In genomic region chr19:35297515-35297848, GRCh38 we compare ENCODE assay signal across 17 cellular contexts. TPM values are rescaled to one million over a fixed set of nuclear protein-coding genes. Genes with fewer than 3 reads are reported as not detected.
DNase-seq lines count a peak whose midpoint lies in the region; ATAC-seq, FAIRE-seq and TF ChIP-seq lines count a peak whose summit lies in the region.
"Had no signal": no experiment of that assay in that cellular context is flagged by ENCODE, and none has a peak within 500 bp of the region (broad histone marks: within the 10 kb centered on the region; RNA-seq: fewer than 3 reads in every experiment).

No MANE protein-coding gene starts in this region.

- no peaks in the 10 kb centered on the region for H3K4me1 ChIP-seq in A549
- H3K4me1 ChIP-seq in DOHH2 (ENCODE audit: control insufficient read depth, low read length), result peaks cover 67% of the 10 kb centered on the region
- H3K4me1 ChIP-seq in GM12878 (ENCODE audit: control insufficient read depth, insufficient read depth, low read length), result peaks cover 26% of the 10 kb centered on the region
- peaks cover 0 to 12% of the 10 kb centered on the region in 2 donors for H3K4me1 ChIP-seq in neuronal stem cell (ENCODE audit: control insufficient read depth in 2 of 2, insufficient read depth in 1 of 2, low read depth in 1 of 2, low read length in 2 of 2)

- peak overlapping the region; percentile 83 for H2BK15ac ChIP-seq in neuronal stem cell (ENCODE audit: low read length)

- H3K27me3 ChIP-seq in DOHH2 (ENCODE audit: control insufficient read depth, low read length), result no peaks in the 10 kb centered on the region
- H3K27me3 ChIP-seq in GM12878 (replicated peaks in 1 of 2; ENCODE audit: control insufficient read depth in 2 of 2, insufficient read depth in 2 of 2, low read length in 1 of 2), result no peaks in the 10 kb centered on the region
- peaks cover 0 to 10% (median 10%) of the 10 kb centered on the region in 3 experiments for H3K27me3 ChIP-seq in neuronal stem cell (ENCODE audit: control insufficient read depth in 3 of 3, insufficient read depth in 3 of 3, low read depth in 1 of 3, low read length in 3 of 3)

- intact Hi-C loops in GM12878 (cut with micrococcal nuclease; ENCODE audit: unreplicated experiment), result no loop called here

- RAD21 ChIA-PET in GM12878 (lab: Charles Lee; ENCODE audit: unreplicated experiment), result no interaction called here

- H2AK5ac ChIP-seq in neuronal stem cell (ENCODE audit: low read depth, low read length), result peak overlapping the region; percentile 35

- H2AFZ ChIP-seq in GM12878 (ENCODE audit: control insufficient read depth, low read depth, low read length) (no peak overlapping the region), neuronal stem cell (ENCODE audit: low read length) (no peak overlapping the region)

- no TSS peak for BruUV-seq in GM12878 (replicated peaks; lab: Mats Ljungman, UMichigan)

- no peak for TF ChIP-seq RAD21 in A549 (conservative IDR thresholded peaks at IDR 0.05 in 1 of 2, IDR thresholded peaks at IDR 0.05 in 1 of 2)
- TF ChIP-seq RAD21 in GM12878 (IDR thresholded peaks at IDR 0.05; ENCODE audit: insufficient read depth, low read depth, low read length), result no peak

- TF ChIP-seq CTCF in A549 (IDR thresholded peaks at IDR 0.05), result no peak
- TF ChIP-seq CTCF in DOHH2 (IDR thresholded peaks at IDR 0.05; ENCODE audit: low read depth, low read length, poor library complexity, severe bottlenecking), result no peak
- no peak for TF ChIP-seq CTCF in GM12878 (IDR thresholded peaks at IDR 0.05 in 2 of 3, conservative IDR thresholded peaks at IDR 0.05 in 1 of 3; ENCODE audit: control insufficient read depth in 2 of 3, extremely low read depth in 1 of 3, insufficient read depth in 1 of 3, low read depth in 3 of 3, low read length in 3 of 3)

- H2BK5ac ChIP-seq in neuronal stem cell (ENCODE audit: low read length), result no peak overlapping the region

- H2BK12ac ChIP-seq in neuronal stem cell (ENCODE audit: low read length), result peak overlapping the region; percentile 75

- H3K79me2 ChIP-seq in DOHH2 (ENCODE audit: control insufficient read depth, low read length), result no peaks in the 10 kb centered on the region
- H3K79me2 ChIP-seq in GM12878 (ENCODE audit: control insufficient read depth, insufficient read depth, low read length), result no peaks in the 10 kb centered on the region

- H3K36me3 ChIP-seq in DOHH2 (ENCODE audit: control insufficient read depth, low read length) (no peaks in the 10 kb centered on the region), GM12878 (ENCODE audit: control insufficient read depth in 2 of 2, insufficient read depth in 2 of 2, low read length in 1 of 2) (no peaks in the 10 kb centered on the region), neuronal stem cell (replicated peaks in 1 of 2; ENCODE audit: control insufficient read depth in 2 of 2, insufficient read depth in 2 of 2, low read length in 2 of 2) (peaks cover 0 to 3% of the 10 kb centered on the region in 2 donors)

- peak overlapping the region; percentile 72 for H3K18ac ChIP-seq in neuronal stem cell (ENCODE audit: low read length)

- H3K27ac ChIP-seq in A549, result no peak overlapping the region
- H3K27ac ChIP-seq in DOHH2 (ENCODE audit: low read depth, low read length), result peak overlapping the region; percentile 90
- H3K27ac ChIP-seq in GM12878 (ENCODE audit: control insufficient read depth, insufficient read depth), result no peak overlapping the region
- peak overlapping the region; percentile 24 for H3K27ac ChIP-seq in neuronal stem cell (replicated peaks; ENCODE audit: low read length)

- POLR2A ChIA-PET in A549 (lab: Yijun Ruan, JAX), result no interaction called here
- POLR2A ChIA-PET in GM12878 (lab: Charles Lee), result interaction anchor here (1.9 kb wide), 1 partner anchor 36 kb away, joined by 5 read pairs; no protein-coding TSS in a partner anchor

- no peak overlapping the region for H2BK120ac ChIP-seq in neuronal stem cell (ENCODE audit: low read depth, low read length)

- H3K79me1 ChIP-seq in neuronal stem cell (ENCODE audit: low read depth, low read length), result peaks cover 10% of the 10 kb centered on the region

- in situ Hi-C loops in GM12878 (cut with MboI), result no loop called here

- H3K14ac ChIP-seq in neuronal stem cell (ENCODE audit: low read length), result peak overlapping the region; percentile 76

- peak overlapping the region; percentile 56 for H3K4ac ChIP-seq in neuronal stem cell (ENCODE audit: low read length)

- FAIRE-seq in A549 (lab: Jason Lieb, UNC) (peak; percentile 54), GM12878 (lab: Jason Lieb, UNC) (no peak)

- no peaks in the 10 kb centered on the region for H3K9me2 ChIP-seq in DOHH2 (replicated peaks; ENCODE audit: control insufficient read depth, low read length)

- peak overlapping the region; percentile 96 for H4K91ac ChIP-seq in neuronal stem cell (ENCODE audit: low read depth, low read length, poor library complexity)

- H3K9me3 ChIP-seq in A549 (0 out of 3 replicates have a peak, but pooled peaks cover 2% of the 10 kb centered on the region), DOHH2 (ENCODE audit: control insufficient read depth, insufficient read depth, low read length) (no peaks in the 10 kb centered on the region), GM12878 (replicated peaks; ENCODE audit: control insufficient read depth, insufficient read depth, low read length) (no peaks in the 10 kb centered on the region), neuronal stem cell (replicated peaks in 1 of 2; ENCODE audit: control insufficient read depth in 2 of 2, insufficient read depth in 1 of 2, low read depth in 1 of 2, low read length in 2 of 2) (peaks cover 0 to 12% of the 10 kb centered on the region in 2 donors)
- H3K9me3 ChIP-seq: Caco-2 had no signal

- 69% methylated on average over 3 of the region's 3 CpGs for WGBS in A549 (ENCODE audit: missing lambda C conversion rate)
- 87% methylated on average over 3 of the region's 3 CpGs for WGBS in GM12878 (ENCODE audit: insufficient coverage, insufficient replicate concordance, low lambda C conversion rate, missing lambda C conversion rate)
- WGBS in neuronal stem cell (ENCODE audit: extremely low coverage in 2 of 2, insufficient read length in 2 of 2, insufficient replicate concordance in 1 of 2), 2 donors, result 100% methylated on average over 3 of the region's 3 CpGs; no CpG with 5 or more reads in 1 of the 2 donors

- H3F3A ChIP-seq in DOHH2 (ENCODE audit: control insufficient read depth, insufficient read depth), result peaks cover 35% of the 10 kb centered on the region

- SMC1A ChIA-PET in GM12878 (lab: Charles Lee; ENCODE audit: uncharacterized antibody, unreplicated experiment), result no interaction called here

- peak overlapping the region; percentile 77 for H3K23ac ChIP-seq in neuronal stem cell (ENCODE audit: low read depth, low read length, poor library complexity)

- H4K8ac ChIP-seq in neuronal stem cell (ENCODE audit: low read depth, low read length), result peak overlapping the region; percentile 72

- no peaks in the 10 kb centered on the region for H4K20me1 ChIP-seq in DOHH2 (ENCODE audit: control insufficient read depth, insufficient read depth, low read depth, low read length)
- no peaks in the 10 kb centered on the region for H4K20me1 ChIP-seq in GM12878 (ENCODE audit: control insufficient read depth, insufficient read depth)

- TF ChIP-seq POLR2A in A549 (IDR thresholded peaks at IDR 0.05; ENCODE audit: low read length), result no peak
- TF ChIP-seq POLR2A in GM12878 (IDR thresholded peaks at IDR 0.05; ENCODE audit: low read depth, low read length), result no peak

- no peak overlapping the region for H3K4me3 ChIP-seq in A549
- H3K4me3 ChIP-seq in DOHH2 (ENCODE audit: low read length), result peak overlapping the region; percentile 69; the same call in 1 of the 2 replicates
- no peak overlapping the region for H3K4me3 ChIP-seq in GM12878
- peak overlapping the region in 1 of 2 donors; percentile 75 for H3K4me3 ChIP-seq in neuronal stem cell (ENCODE audit: low read length in 2 of 2)

- H3K9ac ChIP-seq in GM12878 (ENCODE audit: control insufficient read depth, insufficient read depth, low read length), result no peak overlapping the region
- peak overlapping the region; percentile 63 for H3K9ac ChIP-seq in neuronal stem cell (ENCODE audit: low read depth, low read length, poor library complexity)

- H3K4me2 ChIP-seq in A549, result no peak overlapping the region
- H3K4me2 ChIP-seq in DOHH2 (ENCODE audit: low read length), result peak overlapping the region; percentile 81
- no peak overlapping the region for H3K4me2 ChIP-seq in GM12878 (ENCODE audit: control insufficient read depth, insufficient read depth)
- peak overlapping the region; percentile 0 for H3K4me2 ChIP-seq in neuronal stem cell (ENCODE audit: insufficient read depth, low read length, poor library complexity, severe bottlenecking)

- DNase-seq in A549 (ENCODE audit: low read depth in 1 of 2, low spot score in 1 of 2), result no peak
- DNase-seq in GM12878 (ENCODE audit: low read depth, low spot score), result no peak
- DNase-seq in neuronal stem cell (ENCODE audit: low spot score), result no peak
- no peak for DNase-seq in activated effector memory CD4-positive, alpha-beta T cell treated with Interleukin-2 at 50 U/mL for 16 hours
- DNase-seq in activated naive CD4-positive, alpha-beta T cell (lab: John Stamatoyannopoulos, UW), result no peak
- DNase-seq: 8988T; ACHN; Caco-2; CD8-positive, alpha-beta memory T cell; DND-41; GF-D8; HCEC 1CT; Karpas-422 had no signal

- CTCF ChIA-PET in A549 (lab: Yijun Ruan, JAX), result no interaction called here
- CTCF ChIA-PET in GM12878 (lab: Yijun Ruan, JAX), result interaction anchor here (0.6 kb wide), 1 partner anchor 121 kb away, joined by 3 read pairs; no protein-coding TSS in a partner anchor

- TF ChIP-seq EP300 in A549 (IDR thresholded peaks at IDR 0.05), result no peak
- no peak for TF ChIP-seq EP300 in GM12878 (IDR thresholded peaks at IDR 0.05; ENCODE audit: borderline replicate concordance in 1 of 2, control insufficient read depth in 1 of 2, low read depth in 2 of 2, low read length in 2 of 2)

- ATAC-seq in A549 (no peak), GM12878 (no peak), HG03469 (IDR thresholded peaks at IDR 0.05; ENCODE audit: unreplicated experiment) (no peak)

RNA-seq across cellular contexts. Expression of gene MAG, which starts 5.5 kb away (rescaled TPM):
- polyA plus RNA-seq in A549 (2011; rRNA removed) (not detected in 2 replicates), A549 (2017; fragmentation: RNase III; extraction: RNeasy Plus Mini Kit Qiagen cat#74134 plus additional on column Dnase treatment) (not detected in 3 replicates), GM12878 (2011; rRNA removed) (0.03 and 0.23 TPM in 2 replicates), GM12878 (2014; fragmentation: Illumina TruSeq; extraction: Trizol) (0.06 TPM in 2 replicates), GM12878 (2014; fragmentation: Nextera tagmentation; extraction: Ambion mirVana) (not detected), GM12878 (2014; rRNA removed) (0.63 and 0.82 TPM in 2 replicates), GM12878 (2016; fragmentation: Nextera tagmentation; extraction: Ambion mirVana) (under 1 TPM; 0.16 to 0.23 TPM)
- polyA plus RNA-seq in A549 (2012; cell fraction: cytosol; rRNA removed), result not detected in 2 replicates
- polyA plus RNA-seq in A549 (2012; cell fraction: nucleus; rRNA removed), result not detected in 2 replicates
- not detected in 2 replicates for polyA minus RNA-seq in A549 (2011; rRNA and poly(A)+ RNA removed)
- 1.0 and 2.8 TPM in 2 replicates for total RNA-seq in GM12878 (2013; cell fraction: nucleolus; rRNA removed)
- total RNA-seq in GM12878 (2014; rRNA removed) (0.11 and 0.17 TPM in 2 replicates), GM12878 (2014; rRNA removed; fragmentation: Illumina TruSeq; extraction: Trizol) (0.05 and 0.09 TPM in 2 replicates), GM12878 (2021) (0.27 and 0.56 TPM in 2 replicates)
- polyA plus RNA-seq in GM12878 (2011; ENCODE audit: low read depth), result not detected
- 0.10 and 0.13 TPM in 2 replicates for polyA plus RNA-seq in GM12878 (2011; cell fraction: cytosol; rRNA removed)
- 0.26 and 0.28 TPM in 2 replicates for polyA plus RNA-seq in GM12878 (2011; cell fraction: nucleus; rRNA removed)
- 0.11 TPM in 1 of 2 replicates, not detected in the other for polyA plus RNA-seq in GM12878 (2012)
- polyA minus RNA-seq in GM12878 (2011; rRNA and poly(A)+ RNA removed), result 0.10 and 0.22 TPM in 2 replicates
- polyA minus RNA-seq in GM12878 (2011; cell fraction: cytosol; rRNA and poly(A)+ RNA removed), result 0.53 TPM in 1 of 2 replicates, not detected in the other
- not detected in 2 replicates for polyA minus RNA-seq in GM12878 (2011; cell fraction: nucleus; rRNA and poly(A)+ RNA removed)
- polyA plus RNA-seq in neuronal stem cell (2013, experiment 1 of 2), result not detected
- polyA plus RNA-seq in neuronal stem cell (2013, experiment 2 of 2), result not detected
- total RNA-seq: CD8-positive, alpha-beta memory T cell; H4 had no signal

RNA-seq across cellular contexts. Expression of gene HAMP, which starts 15.2 kb away (rescaled TPM):
- not detected in 2 replicates for polyA plus RNA-seq in A549 (2011; rRNA removed)
- not detected in 2 replicates for polyA plus RNA-seq in A549 (2012; cell fraction: cytosol; rRNA removed)
- 0.22 TPM in 2 replicates for polyA plus RNA-seq in A549 (2012; cell fraction: nucleus; rRNA removed)
- 0.03 TPM in 1 of 3 replicates, not detected in the others for polyA plus RNA-seq in A549 (2017; fragmentation: RNase III; extraction: RNeasy Plus Mini Kit Qiagen cat#74134 plus additional on column Dnase treatment)
- not detected in 2 replicates for polyA minus RNA-seq in A549 (2011; rRNA and poly(A)+ RNA removed)
- 0.17 TPM in 1 of 2 replicates, not detected in the other for total RNA-seq in GM12878 (2013; cell fraction: nucleolus; rRNA removed)
- 0.45 TPM in 1 of 2 replicates, not detected in the other for total RNA-seq in GM12878 (2014; rRNA removed)
- 0.36 TPM in 1 of 2 replicates, not detected in the other for total RNA-seq in GM12878 (2014; rRNA removed; fragmentation: Illumina TruSeq; extraction: Trizol)
- total RNA-seq in GM12878 (2021), result not detected in 2 replicates
- polyA plus RNA-seq in GM12878 (2011; ENCODE audit: low read depth), result 0.31 TPM
- polyA plus RNA-seq in GM12878 (2011; rRNA removed), result 0.03 TPM in 1 of 2 replicates, not detected in the other
- 0.15 TPM in 1 of 2 replicates, not detected in the other for polyA plus RNA-seq in GM12878 (2011; cell fraction: cytosol; rRNA removed)
- polyA plus RNA-seq in GM12878 (2011; cell fraction: nucleus; rRNA removed), result 0.42 and 0.45 TPM in 2 replicates
- polyA plus RNA-seq in GM12878 (2012), result 0.17 and 0.26 TPM in 2 replicates
- 0.10 TPM in 1 of 2 replicates, not detected in the other for polyA plus RNA-seq in GM12878 (2014; fragmentation: Illumina TruSeq; extraction: Trizol)
- under 1 TPM; 0.58 to 0.71 TPM for polyA plus RNA-seq in GM12878 (2014; fragmentation: Nextera tagmentation; extraction: Ambion mirVana)
- polyA plus RNA-seq in GM12878 (2014; rRNA removed), result 0.53 TPM in 1 of 2 replicates, not detected in the other
- under 1 TPM; 0.23 to 0.63 TPM for polyA plus RNA-seq in GM12878 (2016; fragmentation: Nextera tagmentation; extraction: Ambion mirVana)
- 0.07 and 0.15 TPM in 2 replicates for polyA minus RNA-seq in GM12878 (2011; rRNA and poly(A)+ RNA removed)
- not detected in 2 replicates for polyA minus RNA-seq in GM12878 (2011; cell fraction: cytosol; rRNA and poly(A)+ RNA removed)
- 0.24 and 0.77 TPM in 2 replicates for polyA minus RNA-seq in GM12878 (2011; cell fraction: nucleus; rRNA and poly(A)+ RNA removed)
- polyA plus RNA-seq in neuronal stem cell (2013, experiment 1 of 2), result not detected
- polyA plus RNA-seq in neuronal stem cell (2013, experiment 2 of 2), result 0.01 TPM
- total RNA-seq: Caco-2 had no signal
- polyA plus RNA-seq: CD8-positive, alpha-beta memory T cell; IgD-negative memory B cell had no signal

RNA-seq across cellular contexts. Expression of gene USF2, which starts 28.7 kb away (rescaled TPM):
- polyA plus RNA-seq in A549 (2011; rRNA removed), result 91.8 and 118 TPM in 2 replicates
- 228 and 240 TPM in 2 replicates for polyA plus RNA-seq in A549 (2012; cell fraction: cytosol; rRNA removed)
- 225 and 296 TPM in 2 replicates for polyA plus RNA-seq in A549 (2012; cell fraction: nucleus; rRNA removed)
- polyA plus RNA-seq in A549 (2017; fragmentation: RNase III; extraction: RNeasy Plus Mini Kit Qiagen cat#74134 plus additional on column Dnase treatment), result 124 to 141 TPM (median 141 TPM) in 3 replicates
- polyA minus RNA-seq in A549 (2011; rRNA and poly(A)+ RNA removed), result 85.3 and 97.1 TPM in 2 replicates
- total RNA-seq in GM12878 (2013; cell fraction: nucleolus; rRNA removed), result 101 and 123 TPM in 2 replicates
- 80.2 and 94.2 TPM in 2 replicates for total RNA-seq in GM12878 (2014; rRNA removed)
- total RNA-seq in GM12878 (2014; rRNA removed; fragmentation: Illumina TruSeq; extraction: Trizol), result 49.2 and 62.2 TPM in 2 replicates
- 131 and 143 TPM in 2 replicates for total RNA-seq in GM12878 (2021)
- polyA plus RNA-seq in GM12878 (2011; ENCODE audit: low read depth), result 38.1 TPM
- polyA plus RNA-seq in GM12878 (2011; rRNA removed), result 108 and 157 TPM in 2 replicates
- polyA plus RNA-seq in GM12878 (2011; cell fraction: cytosol; rRNA removed), result 108 and 167 TPM in 2 replicates
- polyA plus RNA-seq in GM12878 (2011; cell fraction: nucleus; rRNA removed), result 228 and 254 TPM in 2 replicates
- 133 and 151 TPM in 2 replicates for polyA plus RNA-seq in GM12878 (2012)
- polyA plus RNA-seq in GM12878 (2014; fragmentation: Illumina TruSeq; extraction: Trizol), result 47.1 and 68.9 TPM in 2 replicates
- 1 to 10 TPM in 1 of 2 experiments, under 1 TPM in 1; 0.56 to 2.1 TPM for polyA plus RNA-seq in GM12878 (2014; fragmentation: Nextera tagmentation; extraction: Ambion mirVana)
- 131 and 157 TPM in 2 replicates for polyA plus RNA-seq in GM12878 (2014; rRNA removed)
- 10 to 100 TPM; 13.4 to 13.6 TPM for polyA plus RNA-seq in GM12878 (2016; fragmentation: Nextera tagmentation; extraction: Ambion mirVana)
- 84.5 and 85.5 TPM in 2 replicates for polyA minus RNA-seq in GM12878 (2011; rRNA and poly(A)+ RNA removed)
- polyA minus RNA-seq in GM12878 (2011; cell fraction: cytosol; rRNA and poly(A)+ RNA removed), result 46.8 and 58.7 TPM in 2 replicates
- polyA minus RNA-seq in GM12878 (2011; cell fraction: nucleus; rRNA and poly(A)+ RNA removed), result 33.0 and 57.6 TPM in 2 replicates
- 132 TPM for polyA plus RNA-seq in neuronal stem cell (2013, experiment 1 of 2)
- polyA plus RNA-seq in neuronal stem cell (2013, experiment 2 of 2), result 132 TPM

RNA-seq across cellular contexts. Expression of gene CD22, which starts 31.5 kb away (rescaled TPM):
- polyA plus RNA-seq in A549 (2011; rRNA removed) (0.14 and 0.29 TPM in 2 replicates), A549 (2017; fragmentation: RNase III; extraction: RNeasy Plus Mini Kit Qiagen cat#74134 plus additional on column Dnase treatment) (0.05 TPM in 1 of 3 replicates, not detected in the others), GM12878 (2011; rRNA removed) (216 and 271 TPM in 2 replicates), GM12878 (2014; fragmentation: Illumina TruSeq; extraction: Trizol) (288 and 344 TPM in 2 replicates), GM12878 (2014; fragmentation: Nextera tagmentation; extraction: Ambion mirVana) (10 to 100 TPM; 23.0 to 24.4 TPM), GM12878 (2014; rRNA removed) (316 and 325 TPM in 2 replicates), GM12878 (2016; fragmentation: Nextera tagmentation; extraction: Ambion mirVana) (10 to 100 TPM; 78.2 to 81.0 TPM)
- polyA plus RNA-seq in A549 (2012; cell fraction: cytosol; rRNA removed), result 0.03 and 0.20 TPM in 2 replicates
- polyA plus RNA-seq in A549 (2012; cell fraction: nucleus; rRNA removed), result 0.18 TPM in 1 of 2 replicates, not detected in the other
- not detected in 2 replicates for polyA minus RNA-seq in A549 (2011; rRNA and poly(A)+ RNA removed)
- total RNA-seq in GM12878 (2013; cell fraction: nucleolus; rRNA removed), result 1,882 and 2,109 TPM in 2 replicates
- total RNA-seq in GM12878 (2014; rRNA removed) (238 and 245 TPM in 2 replicates), GM12878 (2014; rRNA removed; fragmentation: Illumina TruSeq; extraction: Trizol) (124 and 140 TPM in 2 replicates), GM12878 (2021) (261 and 294 TPM in 2 replicates)
- 284 TPM for polyA plus RNA-seq in GM12878 (2011; ENCODE audit: low read depth)
- polyA plus RNA-seq in GM12878 (2011; cell fraction: cytosol; rRNA removed), result 276 and 316 TPM in 2 replicates
- 443 and 480 TPM in 2 replicates for polyA plus RNA-seq in GM12878 (2011; cell fraction: nucleus; rRNA removed)
- polyA plus RNA-seq in GM12878 (2012), result 310 and 327 TPM in 2 replicates
- 482 and 491 TPM in 2 replicates for polyA minus RNA-seq in GM12878 (2011; rRNA and poly(A)+ RNA removed)
- 141 and 142 TPM in 2 replicates for polyA minus RNA-seq in GM12878 (2011; cell fraction: cytosol; rRNA and poly(A)+ RNA removed)
- polyA minus RNA-seq in GM12878 (2011; cell fraction: nucleus; rRNA and poly(A)+ RNA removed), result 170 and 251 TPM in 2 replicates
- not detected for polyA plus RNA-seq in neuronal stem cell (2013, experiment 1 of 2)
- polyA plus RNA-seq in neuronal stem cell (2013, experiment 2 of 2), result 0.04 TPM
- total RNA-seq: Caco-2 had no signal
- polyA plus RNA-seq: CD8-positive, alpha-beta memory T cell had no signal

RNA-seq across cellular contexts. Expression of gene LSR, which starts 48.7 kb away (rescaled TPM):
- polyA plus RNA-seq in A549 (2011; rRNA removed) (2.1 and 2.5 TPM in 2 replicates), A549 (2017; fragmentation: RNase III; extraction: RNeasy Plus Mini Kit Qiagen cat#74134 plus additional on column Dnase treatment) (3.6 to 4.7 TPM (median 4.4 TPM) in 3 replicates), GM12878 (2011; rRNA removed) (6.1 and 24.3 TPM in 2 replicates), GM12878 (2014; fragmentation: Illumina TruSeq; extraction: Trizol) (3.3 and 12.4 TPM in 2 replicates), GM12878 (2014; fragmentation: Nextera tagmentation; extraction: Ambion mirVana) (under 1 TPM; 0.26 to 0.84 TPM), GM12878 (2014; rRNA removed) (28.3 and 37.6 TPM in 2 replicates), GM12878 (2016; fragmentation: Nextera tagmentation; extraction: Ambion mirVana) (10 to 100 TPM; 35.7 to 53.9 TPM)
- 2.9 and 3.8 TPM in 2 replicates for polyA plus RNA-seq in A549 (2012; cell fraction: cytosol; rRNA removed)
- 2.6 and 5.1 TPM in 2 replicates for polyA plus RNA-seq in A549 (2012; cell fraction: nucleus; rRNA removed)
- 7.4 and 9.1 TPM in 2 replicates for polyA minus RNA-seq in A549 (2011; rRNA and poly(A)+ RNA removed)
- 33.1 and 34.6 TPM in 2 replicates for total RNA-seq in GM12878 (2013; cell fraction: nucleolus; rRNA removed)
- total RNA-seq in GM12878 (2014; rRNA removed) (36.9 and 48.1 TPM in 2 replicates), GM12878 (2014; rRNA removed; fragmentation: Illumina TruSeq; extraction: Trizol) (7.5 and 14.4 TPM in 2 replicates), GM12878 (2021) (44.1 and 48.8 TPM in 2 replicates)
- polyA plus RNA-seq in GM12878 (2011; ENCODE audit: low read depth), result 7.4 TPM
- polyA plus RNA-seq in GM12878 (2011; cell fraction: cytosol; rRNA removed), result 22.8 and 24.7 TPM in 2 replicates
- polyA plus RNA-seq in GM12878 (2011; cell fraction: nucleus; rRNA removed), result 64.4 and 68.8 TPM in 2 replicates
- 20.0 and 27.4 TPM in 2 replicates for polyA plus RNA-seq in GM12878 (2012)
- polyA minus RNA-seq in GM12878 (2011; rRNA and poly(A)+ RNA removed), result 21.7 and 34.3 TPM in 2 replicates
- 35.6 and 45.4 TPM in 2 replicates for polyA minus RNA-seq in GM12878 (2011; cell fraction: cytosol; rRNA and poly(A)+ RNA removed)
- 41.6 and 85.2 TPM in 2 replicates for polyA minus RNA-seq in GM12878 (2011; cell fraction: nucleus; rRNA and poly(A)+ RNA removed)
- polyA plus RNA-seq in neuronal stem cell (2013, experiment 1 of 2), result 36.5 TPM
- 37.1 TPM for polyA plus RNA-seq in neuronal stem cell (2013, experiment 2 of 2)

Comparison
In these comparisons a context has a peak if more than half of its experiments do, and no peak if none do; other contexts are left out.
1. H3K27ac ChIP-seq: peak in DOHH2 (single experiment) and neuronal stem cell (single experiment); none in A549 (0 of 2) and GM12878 (single experiment).
2. H3K4me2 ChIP-seq: peak in DOHH2 (single experiment) and neuronal stem cell (single experiment); none in A549 (single experiment) and GM12878 (single experiment).
3. Of the 24 proteins assayed by ChIP-seq in both GM12878 and A549: peak only in GM12878: CHD4; only in A549: none; in both: none; in neither: 23.